31 cellular contexts compared by ENCODE assay signal in the genomic region with DNA sequence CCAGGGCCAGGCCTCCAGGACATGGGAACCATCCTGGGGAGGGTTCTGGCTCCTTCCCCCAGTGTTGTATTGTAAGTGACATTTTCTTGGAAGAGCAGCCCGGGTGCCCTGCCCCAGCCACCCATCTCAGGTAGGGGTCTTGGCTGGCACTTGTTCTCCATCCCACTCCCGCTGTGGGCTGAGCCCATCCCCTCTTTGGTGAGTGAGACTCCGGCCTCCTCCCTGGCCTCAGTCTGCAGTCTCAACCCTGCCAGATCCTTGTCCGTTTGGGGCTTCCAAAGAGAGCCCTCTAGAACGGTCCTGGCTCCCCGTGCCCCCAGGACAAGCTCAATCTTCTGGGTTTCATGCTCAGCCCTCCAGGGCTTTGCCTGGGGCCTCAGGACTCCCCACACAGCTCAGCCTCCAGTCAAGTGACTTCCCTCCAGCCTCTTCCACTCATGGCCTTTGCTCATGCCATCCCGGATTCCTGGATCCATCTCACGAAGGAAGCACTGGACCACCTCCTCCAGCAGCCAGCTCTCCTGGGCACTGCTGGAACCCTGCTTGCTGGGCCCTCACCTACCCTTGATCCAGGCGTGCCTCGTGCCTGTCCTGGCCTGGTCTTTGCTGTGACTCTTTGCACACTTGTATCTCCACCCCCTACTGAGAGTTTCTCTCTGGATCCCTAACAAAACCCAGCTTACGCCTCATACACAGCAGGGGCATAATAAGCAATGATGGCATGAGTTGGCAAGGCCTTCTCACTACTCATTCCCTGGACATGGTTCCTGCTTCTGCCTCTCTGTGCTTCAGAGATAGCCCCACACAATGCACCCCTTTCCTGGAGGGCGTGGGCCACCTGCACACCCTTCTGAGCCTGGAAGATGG.
A peak's percentile ranks its signal among the peaks of the same experiment; 100 is the strongest.
DNase-seq lines count a peak whose midpoint lies in the region; ATAC-seq and TF ChIP-seq lines count a peak whose summit lies in the region.
"Had no signal": no experiment of that assay in that cellular context is flagged by ENCODE, and none has a peak within 500 bp of the region (broad histone marks: within the 10 kb centered on the region; RNA-seq: fewer than 3 reads in every experiment).

No MANE protein-coding gene starts in this region.

- H3K9ac ChIP-seq in endodermal cell (ENCODE audit: extremely low read depth, low read length, poor library complexity, severe bottlenecking) = no peak overlapping the region
- H3K9ac ChIP-seq: BLaER1 had no signal

- H3K36me3 Mint-ChIP-seq in natural killer cell (no peaks in the 10 kb centered on the region), endodermal cell (ENCODE audit: low read depth) (no peaks in the 10 kb centered on the region)
- peaks cover 6% of the 10 kb centered on the region for H3K36me3 Mint-ChIP-seq in natural killer cell treated with Interleukin-12 subunit alpha and Interleukin-12 subunit beta and Interleukin-15 and Interleukin-18, amount 100 ng/mL, for 72 hours
- no peaks in the 10 kb centered on the region for H3K36me3 Mint-ChIP-seq in activated CD4-positive, alpha-beta T cell treated with anti-CD3 and anti-CD28 coated beads, Interleukin-2, amount 10 ng/mL, durations not matched to agents 24 days and 14 days (ENCODE audit: low read depth)
- H3K36me3 Mint-ChIP-seq: activated CD4-positive, alpha-beta memory T cell treated with anti-CD3 and anti-CD28 coated beads for 36 hours; T-cell had no signal

- H3K9me3 ChIP-seq in endodermal cell (ENCODE audit: control insufficient read depth, low read length) = peaks cover 7% of the 10 kb centered on the region
- H3K9me3 ChIP-seq: HAP-1, thyroid gland had no signal

- no peak overlapping the region for H3K4me3 ChIP-seq in endodermal cell (ENCODE audit: low read length)
- H3K4me3 ChIP-seq: BLaER1, HAP-1, K562, skin epidermis, thyroid gland had no signal

- 92 to 96% methylated on average over 7 to 12 of the region's 12 CpGs for WGBS in endodermal cell (ENCODE audit: insufficient coverage in 1 of 2, insufficient read length in 1 of 2), 2 experiments

- H3K27ac Mint-ChIP-seq in natural killer cell (no peak overlapping the region), endodermal cell (no peak overlapping the region)
- no peak overlapping the region for H3K27ac Mint-ChIP-seq in natural killer cell treated with Interleukin-12 subunit alpha and Interleukin-12 subunit beta and Interleukin-15 and Interleukin-18, amount 100 ng/mL, for 72 hours
- H3K27ac Mint-ChIP-seq in activated CD4-positive, alpha-beta T cell treated with anti-CD3 and anti-CD28 coated beads, Interleukin-2, amount 10 ng/mL, durations not matched to agents 24 days and 14 days = no peak overlapping the region
- H3K27ac Mint-ChIP-seq: activated CD4-positive, alpha-beta memory T cell treated with anti-CD3 and anti-CD28 coated beads for 36 hours; stimulated activated naive CD8-positive, alpha-beta T cell treated with anti-CD3 and anti-CD28 coated beads, Interleukin-15, amount 100 ng/mL, for 72 hours; T-cell had no signal

- H3K27ac ChIP-seq in endodermal cell (ENCODE audit: low read depth, low read length) = no peak overlapping the region
- H3K27ac ChIP-seq: BLaER1, epithelial cell of prostate, skin epidermis, thyroid gland had no signal

- no peak overlapping the region for H3K4me3 Mint-ChIP-seq in natural killer cell
- no peak overlapping the region for H3K4me3 Mint-ChIP-seq in natural killer cell treated with Interleukin-12 subunit alpha and Interleukin-12 subunit beta and Interleukin-15 and Interleukin-18, amount 100 ng/mL, for 72 hours
- H3K4me3 Mint-ChIP-seq in endodermal cell = no peak overlapping the region
- H3K4me3 Mint-ChIP-seq in activated CD4-positive, alpha-beta T cell treated with anti-CD3 and anti-CD28 coated beads, Interleukin-2, amount 10 ng/mL, durations not matched to agents 24 days and 14 days = no peak overlapping the region
- H3K4me3 Mint-ChIP-seq: activated CD4-positive, alpha-beta memory T cell treated with anti-CD3 and anti-CD28 coated beads for 36 hours; central memory CD8-positive, alpha-beta T cell; stimulated activated naive CD8-positive, alpha-beta T cell treated with anti-CD3 and anti-CD28 coated beads, Interleukin-15, amount 100 ng/mL, for 72 hours; T-cell had no signal

- H3K27me3 ChIP-seq in endodermal cell (ENCODE audit: control insufficient read depth, insufficient read depth, low read length, poor library complexity, severe bottlenecking) = no peaks in the 10 kb centered on the region
- H3K27me3 ChIP-seq: BLaER1, thyroid gland had no signal

- intact Hi-C loops in natural killer cell (cut with micrococcal nuclease) = no loop called here
- intact Hi-C loops in posterior vena cava (cut with DNase I) = no loop called here
- intact Hi-C loops in activated CD4-positive, alpha-beta T cell treated with anti-CD3 and anti-CD28 coated beads, Interleukin-2, amount 10 ng/mL, durations not matched to agents 24 days and 14 days (cut with micrococcal nuclease) = no loop called here

- H3K27me3 Mint-ChIP-seq in natural killer cell (ENCODE audit: low read depth in 2 of 2) (no peaks in the 10 kb centered on the region), endodermal cell (ENCODE audit: insufficient read depth) (no peaks in the 10 kb centered on the region)
- peaks cover 0 to 3% of the 10 kb centered on the region in 2 donors for H3K27me3 Mint-ChIP-seq in natural killer cell treated with Interleukin-12 subunit alpha and Interleukin-12 subunit beta and Interleukin-15 and Interleukin-18, amount 100 ng/mL, for 72 hours
- no peaks in the 10 kb centered on the region for H3K27me3 Mint-ChIP-seq in activated CD4-positive, alpha-beta T cell treated with anti-CD3 and anti-CD28 coated beads, Interleukin-2, amount 10 ng/mL, durations not matched to agents 24 days and 14 days
- H3K27me3 Mint-ChIP-seq: stimulated activated naive CD8-positive, alpha-beta T cell treated with anti-CD3 and anti-CD28 coated beads, Interleukin-15, amount 100 ng/mL, for 72 hours; T-cell had no signal

- TF ChIP-seq CTCF in natural killer cell (IDR thresholded peaks at IDR 0.05) = no peak
- TF ChIP-seq CTCF in endodermal cell (conservative IDR thresholded peaks at IDR 0.05) = no peak

- peaks cover 6% of the 10 kb centered on the region in 2 donors for H3K9me3 Mint-ChIP-seq in natural killer cell
- H3K9me3 Mint-ChIP-seq in natural killer cell treated with Interleukin-12 subunit alpha and Interleukin-12 subunit beta and Interleukin-15 and Interleukin-18, amount 100 ng/mL, for 72 hours = peaks cover 10% of the 10 kb centered on the region
- H3K9me3 Mint-ChIP-seq in endodermal cell = peaks cover 32% of the 10 kb centered on the region
- peaks cover 4% of the 10 kb centered on the region for H3K9me3 Mint-ChIP-seq in activated CD4-positive, alpha-beta T cell treated with anti-CD3 and anti-CD28 coated beads, Interleukin-2, amount 10 ng/mL, durations not matched to agents 24 days and 14 days

- peak; percentile 8 for DNase-seq in natural killer cell
- no peak for DNase-seq in natural killer cell treated with Interleukin-12 subunit alpha and Interleukin-12 subunit beta and Interleukin-15 and Interleukin-18, amount 100 ng/mL, for 72 hours (ENCODE audit: low spot score)
- DNase-seq in endodermal cell = peak; percentile 14
- peak; percentile 31 for DNase-seq in posterior vena cava (ENCODE audit: low spot score)
- DNase-seq in cerebellum (ENCODE audit: low spot score) = no peak
- no peak for DNase-seq in pons (ENCODE audit: low spot score)
- DNase-seq in activated CD4-positive, alpha-beta T cell treated with anti-CD3 and anti-CD28 coated beads, Interleukin-2, amount 10 ng/mL, durations not matched to agents 24 days and 14 days = no peak
- DNase-seq: activated CD4-positive, alpha-beta memory T cell treated with anti-CD3 and anti-CD28 coated beads for 36 hours; activated gamma-delta T cell; activated T-cell treated with anti-CD3 and anti-CD28 coated beads for 4 hours; DMS53; GDM1; glutamatergic neuron; mammary epithelial cell; NCI-H1105 treated with DMSO at 0.1 percent for 48 hours; NCI-H1930; NCI-H524 treated with DMSO at 0.1 percent for 48 hours; NK-92 treated with Interleukin-12 subunit alpha and Interleukin-12 subunit beta, amount 100 ng/mL, for 24 hours; nucleus accumbens; stimulated activated naive CD8-positive, alpha-beta T cell treated with anti-CD3 and anti-CD28 coated beads, Interleukin-15, amount 100 ng/mL, for 72 hours; thyroid gland had no signal

- no peaks in the 10 kb centered on the region for H3K4me1 ChIP-seq in endodermal cell (ENCODE audit: control insufficient read depth, insufficient read depth, low read length)
- H3K4me1 ChIP-seq: BLaER1, HAP-1, thyroid gland had no signal

- H3K4me1 Mint-ChIP-seq in natural killer cell = no peaks in the 10 kb centered on the region
- no peaks in the 10 kb centered on the region for H3K4me1 Mint-ChIP-seq in natural killer cell treated with Interleukin-12 subunit alpha and Interleukin-12 subunit beta and Interleukin-15 and Interleukin-18, amount 100 ng/mL, for 72 hours (ENCODE audit: low read depth in 2 of 2)
- no peaks in the 10 kb centered on the region for H3K4me1 Mint-ChIP-seq in endodermal cell
- no peaks in the 10 kb centered on the region for H3K4me1 Mint-ChIP-seq in activated CD4-positive, alpha-beta T cell treated with anti-CD3 and anti-CD28 coated beads, Interleukin-2, amount 10 ng/mL, durations not matched to agents 24 days and 14 days
- H3K4me1 Mint-ChIP-seq: central memory CD8-positive, alpha-beta T cell; stimulated activated naive CD8-positive, alpha-beta T cell treated with anti-CD3 and anti-CD28 coated beads, Interleukin-15, amount 100 ng/mL, for 72 hours; T-cell had no signal

- no peaks in the 10 kb centered on the region for H3K36me3 ChIP-seq in endodermal cell (ENCODE audit: control insufficient read depth, insufficient read depth, low read length)
- H3K36me3 ChIP-seq: BLaER1, HAP-1, thyroid gland had no signal

- no peak for ATAC-seq in natural killer cell
- no peak for ATAC-seq in natural killer cell treated with Interleukin-12 subunit alpha and Interleukin-12 subunit beta and Interleukin-15 and Interleukin-18, amount 100 ng/mL, for 72 hours
- ATAC-seq in HG02610 (IDR thresholded peaks at IDR 0.05; ENCODE audit: unreplicated experiment) = no peak
- ATAC-seq: activated CD4-positive, CD25-positive, alpha-beta regulatory T cell treated with anti-CD3 and anti-CD28 coated beads, Interleukin-2, amount 50 U/mL, for 24 hours; K562; Panc1; stimulated activated naive CD8-positive, alpha-beta T cell treated with anti-CD3 and anti-CD28 coated beads, Interleukin-15, amount 100 ng/mL, for 72 hours; T-cell had no signal

Comparison
In these comparisons a context has a peak if more than half of its experiments do, and no peak if none do; other contexts are left out.
1. DNase-seq: peak in natural killer cell (single experiment), endodermal cell (single experiment) and posterior vena cava (single experiment); none in natural killer cell treated with Interleukin-12 subunit alpha and Interleukin-12 subunit beta and Interleukin-15 and Interleukin-18, amount 100 ng/mL, for 72 hours (single experiment), cerebellum (single experiment), pons (single experiment) and activated CD4-positive, alpha-beta T cell treated with anti-CD3 and anti-CD28 coated beads, Interleukin-2, amount 10 ng/mL, durations not matched to agents 24 days and 14 days (single experiment).